ENCODE assay signal across 17 cellular contexts in genomic region chr12:59093090-59093489, GRCh38.
DNase-seq lines count a peak whose midpoint lies in the region; ATAC-seq and TF ChIP-seq lines count a peak whose summit lies in the region.
"Had no signal": no experiment of that assay in that cellular context is flagged by ENCODE, and none has a peak within 500 bp of the region (broad histone marks: within the 10 kb centered on the region; RNA-seq: fewer than 3 reads in every experiment).

No MANE protein-coding gene starts in this region.

- H3K9me3 Mint-ChIP-seq in osteocyte (ENCODE audit: unreplicated experiment) = peaks cover 11% of the 10 kb centered on the region
- no peaks in the 10 kb centered on the region for H3K9me3 Mint-ChIP-seq in Calu3 (ENCODE audit: low read depth, unreplicated experiment)

- H3K4me1 Mint-ChIP-seq in osteocyte (ENCODE audit: unreplicated experiment) (peaks cover 32% of the 10 kb centered on the region), T-helper 17 cell (no peaks in the 10 kb centered on the region), Calu3 (ENCODE audit: low read depth, unreplicated experiment) (peaks cover 11% of the 10 kb centered on the region)
- H3K4me1 Mint-ChIP-seq: CD4-positive, CD25-positive, alpha-beta regulatory T cell had no signal

- H3K9me3 ChIP-seq in T-helper 17 cell (ENCODE audit: control insufficient read depth, low read length, poor library complexity, severe bottlenecking) = no peaks in the 10 kb centered on the region
- H3K9me3 ChIP-seq: BE2C, Caco-2, SJCRH30 had no signal

- H3K36me3 Mint-ChIP-seq in osteocyte (ENCODE audit: unreplicated experiment) = no peaks in the 10 kb centered on the region
- no peaks in the 10 kb centered on the region for H3K36me3 Mint-ChIP-seq in T-helper 17 cell (ENCODE audit: low read depth)
- no peaks in the 10 kb centered on the region for H3K36me3 Mint-ChIP-seq in Calu3 (ENCODE audit: insufficient read depth, unreplicated experiment)
- H3K36me3 Mint-ChIP-seq: CD4-positive, CD25-positive, alpha-beta regulatory T cell had no signal

- TF ChIP-seq CTCF in osteocyte (IDR thresholded peaks at IDR 0.05) = no peak
- no peak for TF ChIP-seq CTCF in Calu3 (IDR thresholded peaks at IDR 0.05; ENCODE audit: unreplicated experiment)

- CTCF ChIA-PET in Calu3 (lab: Charles Lee) = no interaction called here

- BruUV-seq in Calu3 (replicated peaks; lab: Mats Ljungman, UMichigan) = no TSS peak

- H3K27me3 Mint-ChIP-seq in osteocyte (ENCODE audit: unreplicated experiment) = no peaks in the 10 kb centered on the region
- peaks cover 6% of the 10 kb centered on the region for H3K27me3 Mint-ChIP-seq in T-helper 17 cell
- no peaks in the 10 kb centered on the region for H3K27me3 Mint-ChIP-seq in Calu3 (ENCODE audit: unreplicated experiment)

- DNase-seq in EH (ENCODE audit: low read depth) = peak; percentile 73
- peak; percentile 29 for DNase-seq in amniotic epithelial cell (ENCODE audit: low read depth)
- DNase-seq in fibroblast of gingiva (ENCODE audit: low read depth) = peak; percentile 41
- no peak for DNase-seq in osteocyte (ENCODE audit: extremely low spot score, unreplicated experiment)
- no peak for DNase-seq in RKO (ENCODE audit: low spot score)
- DNase-seq in T-helper 17 cell = no peak
- no peak for DNase-seq in activated gamma-delta T cell treated with Interleukin-2 at 50 U/mL for 16 hours
- DNase-seq in Calu3 = no peak
- DNase-seq: BE2C; Caco-2; CD4-positive, CD25-positive, alpha-beta regulatory T cell; NCI-H1436; NCI-H1930; NCI-H226; NCI-H524; RPMI8226; SJCRH30 had no signal

- H3K27ac Mint-ChIP-seq in osteocyte (ENCODE audit: unreplicated experiment) (peak overlapping the region; percentile 27), T-helper 17 cell (no peak overlapping the region), Calu3 (ENCODE audit: unreplicated experiment) (no peak overlapping the region)

- ATAC-seq in T-helper 17 cell = no peak

- H3K4me3 Mint-ChIP-seq in osteocyte (ENCODE audit: unreplicated experiment) (no peak overlapping the region), T-helper 17 cell (no peak overlapping the region), Calu3 (ENCODE audit: low read depth, unreplicated experiment) (no peak overlapping the region)
- H3K4me3 Mint-ChIP-seq: CD4-positive, CD25-positive, alpha-beta regulatory T cell had no signal

- intact Hi-C loops in Calu3 (cut with micrococcal nuclease; ENCODE audit: unreplicated experiment) = no loop called here

Comparison
In these comparisons a context has a peak if more than half of its experiments do, and no peak if none do; other contexts are left out.
1. DNase-seq: peak in EH (single experiment), amniotic epithelial cell (single experiment) and fibroblast of gingiva (single experiment); none in osteocyte (single experiment), RKO (single experiment), T-helper 17 cell (0 of 3), activated gamma-delta T cell treated with Interleukin-2 at 50 U/mL for 16 hours (single experiment) and Calu3 (single experiment).